In genomic region chr1:47839460-47839760, GRCh38 we compare ENCODE assay signal across 25 cellular contexts.
"Had no signal": no experiment of that assay in that cellular context is flagged by ENCODE, and none has a peak within 500 bp of the region (broad histone marks: within the 10 kb centered on the region; RNA-seq: fewer than 3 reads in every experiment).

No MANE protein-coding gene starts in this region.

- H3K4me3 Mint-ChIP-seq: activated B cell treated with CpG ODN at 0.5 μM for 24 hours; activated CD4-positive, alpha-beta T cell treated with anti-CD3 and anti-CD28 coated beads for 36 hours; activated naive CD4-positive, alpha-beta T cell treated with anti-CD3 and anti-CD28 coated beads for 36 hours; activated naive CD8-positive, alpha-beta T cell treated with anti-CD3 and anti-CD28 coated beads, Interleukin-2, amount 10 ng/mL, durations not matched to agents 7 days and 5 days; activated T-cell treated with anti-CD3 and anti-CD28 coated beads, Interleukin-2, amount 50 U/mL, for 4 hours; natural killer cell; stimulated activated naive B cell treated with anti-CD40 and anti-IgM and Interleukin-4, amounts not matched to agents 10 μg/mL and 1 μg/mL and 100 μg/mL, for 72 hours; T-helper 17 cell; type B pancreatic cell had no signal

- H3K27ac Mint-ChIP-seq: activated B cell treated with CpG ODN at 0.5 μM for 24 hours; activated CD4-positive, alpha-beta T cell treated with anti-CD3 and anti-CD28 coated beads for 36 hours; activated naive CD4-positive, alpha-beta T cell treated with anti-CD3 and anti-CD28 coated beads for 36 hours; activated naive CD8-positive, alpha-beta T cell treated with anti-CD3 and anti-CD28 coated beads, Interleukin-2, amount 10 ng/mL, durations not matched to agents 7 days and 5 days; activated T-helper 2 cell treated with anti-CD3 and anti-CD28 coated beads, Interferon-gamma antibody, Interleukin-2, Interleukin-4, amounts not matched to agents 10 μg/mL and 5 μg/mL and 100 μg/mL, durations not matched to agents 14 hours and 24 hours and 36 hours; natural killer cell; stimulated activated naive B cell treated with anti-CD40 and anti-IgM and Interleukin-4, amounts not matched to agents 10 μg/mL and 1 μg/mL and 100 μg/mL, for 72 hours; T-helper 17 cell; type B pancreatic cell had no signal

- H3K27me3 ChIP-seq: heart right ventricle had no signal

- H3K4me3 ChIP-seq: heart right ventricle, lower lobe of right lung, smooth muscle cell had no signal

- H3K36me3 ChIP-seq: heart right ventricle, lower lobe of right lung had no signal

- DNase-seq: activated B cell treated with CpG ODN at 0.5 μM for 24 hours; activated CD4-positive, alpha-beta T cell treated with anti-CD3 and anti-CD28 coated beads for 36 hours; activated CD4-positive, alpha-beta T cell treated with anti-CD3 and anti-CD28 coated beads, Interleukin-2, amount 50 U/mL, for 48 hours; activated CD8-positive, alpha-beta memory T cell treated with anti-CD3 and anti-CD28 coated beads, Interleukin-2, amount 50 U/mL, for 48 hours; activated naive CD4-positive, alpha-beta T cell treated with anti-CD3 and anti-CD28 coated beads for 36 hours; activated naive CD8-positive, alpha-beta T cell treated with anti-CD3 and anti-CD28 coated beads, Interleukin-2, amount 10 ng/mL, durations not matched to agents 7 days and 5 days; activated T-cell treated with anti-CD3 and anti-CD28 coated beads, Interleukin-2, amount 50 U/mL, for 4 hours; amniotic stem cell; cortex of kidney; heart right ventricle; islet precursor cell; left cardiac atrium; lower lobe of right lung; mesendoderm; natural killer cell; nucleus accumbens; stimulated activated CD4-positive, alpha-beta T cell treated with anti-CD3 and anti-CD28 coated beads, Interleukin-2, amount 100 ng/mL, for 48 hours; stimulated activated CD8-positive, alpha-beta memory T cell treated with anti-CD3 and anti-CD28 coated beads, Interleukin-4, amount 100 ng/mL, for 48 hours; stimulated activated naive B cell treated with anti-CD40 and anti-IgM and Interleukin-4, amounts not matched to agents 10 μg/mL and 1 μg/mL and 100 μg/mL, for 72 hours; SW 1271; T-helper 17 cell had no signal

- ATAC-seq: activated CD4-positive, alpha-beta T cell treated with anti-CD3 and anti-CD28 coated beads for 36 hours; activated T-cell treated with anti-CD3 and anti-CD28 coated beads, Interleukin-2, amount 50 U/mL, for 4 hours; heart right ventricle; sciatic nerve; stimulated activated naive B cell treated with anti-CD40 and anti-IgM and Interleukin-4, amounts not matched to agents 10 μg/mL and 1 μg/mL and 100 μg/mL, for 72 hours; T-helper 17 cell had no signal

- H3K4me1 Mint-ChIP-seq: activated B cell treated with CpG ODN at 0.5 μM for 24 hours; activated CD4-positive, alpha-beta T cell treated with anti-CD3 and anti-CD28 coated beads for 36 hours; activated naive CD8-positive, alpha-beta T cell treated with anti-CD3 and anti-CD28 coated beads, Interleukin-2, amount 10 ng/mL, durations not matched to agents 7 days and 5 days; natural killer cell; stimulated activated naive B cell treated with anti-CD40 and anti-IgM and Interleukin-4, amounts not matched to agents 10 μg/mL and 1 μg/mL and 100 μg/mL, for 72 hours had no signal

- H3K4me1 ChIP-seq: lower lobe of right lung had no signal

- H3K36me3 Mint-ChIP-seq: activated naive CD8-positive, alpha-beta T cell treated with anti-CD3 and anti-CD28 coated beads, Interleukin-2, amount 10 ng/mL, durations not matched to agents 7 days and 5 days; natural killer cell; stimulated activated naive B cell treated with anti-CD40 and anti-IgM and Interleukin-4, amounts not matched to agents 10 μg/mL and 1 μg/mL and 100 μg/mL, for 72 hours had no signal

- H3K27ac ChIP-seq: heart right ventricle, lower lobe of right lung had no signal
